ENCODE assay signal across 18 cellular contexts in genomic region chr5:113267361-113267900, GRCh38.
"Had no signal": no experiment of that assay in that cellular context is flagged by ENCODE, and none has a peak within 500 bp of the region (broad histone marks: within the 10 kb centered on the region; RNA-seq: fewer than 3 reads in every experiment).

No MANE protein-coding gene starts in this region.

- H3K4me3 ChIP-seq: body of pancreas, coronary artery, hepatocyte, lung, right atrium auricular region, thoracic aorta, upper lobe of left lung had no signal

- H3K4me2 ChIP-seq: hepatocyte had no signal

- H3K27ac ChIP-seq: coronary artery, hepatocyte, right atrium auricular region, thoracic aorta, upper lobe of left lung had no signal

- H3K36me3 ChIP-seq: right atrium auricular region, thoracic aorta, upper lobe of left lung had no signal

- H2AFZ ChIP-seq: hepatocyte had no signal

- H3K9me3 ChIP-seq: body of pancreas, right atrium auricular region, thoracic aorta, upper lobe of left lung had no signal

- DNase-seq: activated CD4-positive, alpha-beta T cell treated with anti-CD3 and anti-CD28 coated beads, Interleukin-2, amount 10 ng/mL, durations not matched to agents 7 days and 5 days; activated CD8-positive, alpha-beta T cell treated with anti-CD3 and anti-CD28 coated beads, Interleukin-2, amount 10 ng/mL, durations not matched to agents 7 days and 5 days; activated naive CD4-positive, alpha-beta T cell treated with Interleukin-2 at 50 U/mL for 16 hours; activated naive CD8-positive, alpha-beta T cell treated with anti-CD3 and anti-CD28 coated beads, Interleukin-2, amount 10 ng/mL, durations not matched to agents 7 days and 5 days; activated T-cell treated with anti-CD3 and anti-CD28 coated beads, Interleukin-2, amount 50 U/mL, for 24 hours; amygdala; body of pancreas; occipital lobe; stimulated activated CD4-positive, alpha-beta T cell treated with anti-CD3 and anti-CD28 coated beads, Interleukin-15, amount 100 ng/mL, for 24 hours; stimulated activated CD4-positive, alpha-beta T cell treated with anti-CD3 and anti-CD28 coated beads, Interleukin-2, amount 100 ng/mL, for 48 hours; stimulated activated naive CD8-positive, alpha-beta T cell treated with anti-CD3 and anti-CD28 coated beads, Interleukin-15, amount 100 ng/mL, for 72 hours; upper lobe of left lung had no signal

- H3K27me3 ChIP-seq: body of pancreas, hepatocyte, right atrium auricular region, upper lobe of left lung had no signal

- ATAC-seq: activated CD4-positive, CD25-positive, alpha-beta regulatory T cell treated with anti-CD3 and anti-CD28 coated beads, Interleukin-2, amount 50 U/mL, for 24 hours; activated CD8-positive, alpha-beta T cell treated with anti-CD3 and anti-CD28 coated beads, Interleukin-2, amount 10 ng/mL, durations not matched to agents 7 days and 5 days; stimulated activated naive CD8-positive, alpha-beta T cell treated with anti-CD3 and anti-CD28 coated beads, Interleukin-15, amount 100 ng/mL, for 72 hours had no signal
